11 cellular contexts compared by ENCODE assay signal in the genomic region with DNA sequence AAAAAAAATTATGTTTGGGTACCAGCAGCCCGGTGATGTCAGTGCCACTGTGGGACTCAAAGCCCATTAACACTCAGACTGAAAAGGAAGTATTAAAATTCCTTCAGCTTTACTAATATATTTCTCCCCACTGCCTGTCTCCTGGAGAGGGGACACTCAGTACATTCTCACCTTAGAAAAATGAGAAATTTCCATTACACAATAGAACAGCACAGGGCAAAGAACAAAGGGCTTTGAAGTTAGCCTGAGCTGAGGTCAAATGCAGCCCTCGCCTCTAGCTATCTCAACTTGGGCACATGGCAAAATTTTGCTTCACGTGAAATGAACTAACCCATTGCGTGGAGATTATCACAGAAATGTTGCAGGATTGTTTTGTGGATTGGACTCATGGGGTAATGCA.
DNase-seq lines count a peak whose midpoint lies in the region; ATAC-seq, FAIRE-seq and TF ChIP-seq lines count a peak whose summit lies in the region.
"Had no signal": no experiment of that assay in that cellular context is flagged by ENCODE, and none has a peak within 500 bp of the region (broad histone marks: within the 10 kb centered on the region; RNA-seq: fewer than 3 reads in every experiment).

No MANE protein-coding gene starts in this region.

- H3K36me3 Mint-ChIP-seq in CD8-positive, alpha-beta memory T cell = no peaks in the 10 kb centered on the region

- H3K27me3 Mint-ChIP-seq in CD8-positive, alpha-beta memory T cell = peaks cover 6 to 20% of the 10 kb centered on the region in 2 donors

- DNase-seq in HepG2 (ENCODE audit: low spot score) = no peak
- no peak for DNase-seq in coronary artery (ENCODE audit: low spot score)
- DNase-seq in lower lobe of right lung = no peak
- DNase-seq in ureter (ENCODE audit: low spot score) = no peak
- DNase-seq in CD8-positive, alpha-beta memory T cell = no peak
- no peak for DNase-seq in NCI-H2081 (lab: John Stamatoyannopoulos, UW)
- DNase-seq: KBM-7 had no signal

- intact Hi-C loops in HepG2 (cut with micrococcal nuclease; ENCODE audit: unreplicated experiment) (no loop called here), lower lobe of right lung (cut with DNase I) (no loop called here)

- no peak overlapping the region for H3K4me3 ChIP-seq in liver (ENCODE audit: low read depth in 1 of 3, low read length in 3 of 3)
- no peak overlapping the region for H3K4me3 ChIP-seq in HepG2 (replicated peaks in 1 of 3; ENCODE audit: insufficient read depth in 1 of 3, low read depth in 2 of 3, low read length in 3 of 3)
- no peak overlapping the region for H3K4me3 ChIP-seq in coronary artery
- no peak overlapping the region for H3K4me3 ChIP-seq in lower lobe of right lung
- H3K4me3 ChIP-seq in CD8-positive, alpha-beta memory T cell (ENCODE audit: low read length) = no peak overlapping the region

- H2AFZ ChIP-seq in HepG2 (ENCODE audit: low read length) = no peak overlapping the region

- 65% methylated on average over 4 of the region's 4 CpGs for WGBS in liver
- WGBS in HepG2 (ENCODE audit: low lambda C conversion rate) = 18% methylated on average over 4 of the region's 4 CpGs

- CTCF ChIA-PET in HepG2 (lab: Yijun Ruan, JAX; ENCODE audit: low intra/inter-chr PET ratio, low total read pairs) = no interaction called here
- CTCF ChIA-PET in CD8-positive, alpha-beta memory T cell (lab: Charles Lee) = no interaction called here

- H3K9ac ChIP-seq in liver (ENCODE audit: low read depth in 1 of 2, low read length in 2 of 2) (no peak overlapping the region), HepG2 (ENCODE audit: insufficient read depth, low read depth, low read length) (no peak overlapping the region)

- H3K27ac ChIP-seq in liver (ENCODE audit: low read depth in 1 of 2, low read length in 2 of 2) = no peak overlapping the region
- no peak overlapping the region for H3K27ac ChIP-seq in HepG2 (ENCODE audit: extremely low read length, insufficient read depth, low read length)
- H3K27ac ChIP-seq in coronary artery = peak overlapping the region; percentile 41 to 72
- peak overlapping the region; percentile 18 for H3K27ac ChIP-seq in lower lobe of right lung
- H3K27ac ChIP-seq in CD8-positive, alpha-beta memory T cell (ENCODE audit: low read depth, low read length) = no peak overlapping the region
- H3K27ac ChIP-seq: VCaP had no signal

- TF ChIP-seq EP300 in HepG2 (IDR thresholded peaks at IDR 0.05; ENCODE audit: low read depth in 2 of 2, low read length in 2 of 2) (no peak), HepG2 (CRISPR knock-in tag; IDR thresholded peaks at IDR 0.05; ENCODE audit: borderline replicate concordance) (no peak)

- H3K27ac Mint-ChIP-seq in CD8-positive, alpha-beta memory T cell = no peak overlapping the region

- TF ChIP-seq RAD21 in liver (IDR thresholded peaks at IDR 0.05) (peak in 1 of 2 donors; percentile 15), HepG2 (CRISPR knock-in tag; IDR thresholded peaks at IDR 0.05) (no peak)

- BruUV-seq in HepG2 (replicated peaks; lab: Mats Ljungman, UMichigan) = no TSS peak

- TF ChIP-seq CTCF in liver (IDR thresholded peaks at IDR 0.05; ENCODE audit: low read depth, low read length, missing input control) = no peak
- no peak for TF ChIP-seq CTCF in HepG2 (CRISPR knock-in tag; IDR thresholded peaks at IDR 0.05)
- TF ChIP-seq CTCF in coronary artery (IDR thresholded peaks at IDR 0.05) = no peak
- no peak for TF ChIP-seq CTCF in lower lobe of right lung (IDR thresholded peaks at IDR 0.05)

- in situ Hi-C loops in HepG2 (cut with HindIII; ENCODE audit: extremely low pct_ligation_motif_present, low pct_unique_long_range_greater_than_20kb) = no loop called here

- H3K36me3 ChIP-seq in liver (ENCODE audit: control insufficient read depth in 4 of 4, insufficient read depth in 3 of 4, low read depth in 1 of 4, low read length in 3 of 4) = no peaks in the 10 kb centered on the region
- no peaks in the 10 kb centered on the region for H3K36me3 ChIP-seq in HepG2 (replicated peaks in 1 of 2; ENCODE audit: control insufficient read depth in 1 of 2, insufficient read depth in 2 of 2, low read length in 2 of 2)
- H3K36me3 ChIP-seq in lower lobe of right lung = no peaks in the 10 kb centered on the region
- H3K36me3 ChIP-seq in CD8-positive, alpha-beta memory T cell (ENCODE audit: insufficient read depth, low read length) = no peaks in the 10 kb centered on the region

- POLR2A ChIA-PET in HepG2 (lab: Yijun Ruan, JAX) = no interaction called here
- POLR2A ChIA-PET in CD8-positive, alpha-beta memory T cell (lab: Charles Lee) = no interaction called here

- ATAC-seq in HepG2 (no peak), lower lobe of right lung (peak in 1 of 2 donors; percentile 54), HG03039 (IDR thresholded peaks at IDR 0.05; ENCODE audit: unreplicated experiment) (no peak)
- ATAC-seq: Panc1 had no signal

- no peak for TF ChIP-seq POLR2A in HepG2 (IDR thresholded peaks at IDR 0.05; ENCODE audit: insufficient read depth in 1 of 2, low read depth in 2 of 2, low read length in 2 of 2)

- H3K4me1 ChIP-seq in liver (ENCODE audit: control insufficient read depth in 4 of 4, insufficient read depth in 4 of 4, low read length in 3 of 4) (peaks cover 0 to 3% (median 0%) of the 10 kb centered on the region in 4 donors), HepG2 (ENCODE audit: insufficient read depth, low read length) (no peaks in the 10 kb centered on the region), lower lobe of right lung (peaks cover 4% of the 10 kb centered on the region)
- no peaks in the 10 kb centered on the region for H3K4me1 ChIP-seq in CD8-positive, alpha-beta memory T cell (ENCODE audit: insufficient read depth, low read length)

- H3K9me3 ChIP-seq in liver (ENCODE audit: control insufficient read depth in 4 of 4, low read length in 3 of 4) (no peaks in the 10 kb centered on the region), HepG2 (ENCODE audit: low read length) (no peaks in the 10 kb centered on the region), lower lobe of right lung (no peaks in the 10 kb centered on the region)
- H3K9me3 ChIP-seq in CD8-positive, alpha-beta memory T cell (ENCODE audit: low read length) = no peaks in the 10 kb centered on the region

- no peak overlapping the region for H3K4me3 Mint-ChIP-seq in CD8-positive, alpha-beta memory T cell

- H4K20me1 ChIP-seq in HepG2 (ENCODE audit: insufficient read depth, low read length) = no peaks in the 10 kb centered on the region

- H3K27me3 ChIP-seq in liver (ENCODE audit: control insufficient read depth in 4 of 4, insufficient read depth in 4 of 4, low read length in 3 of 4) (no peaks in the 10 kb centered on the region), HepG2 (ENCODE audit: control insufficient read depth in 1 of 2, insufficient read depth in 2 of 2, low read length in 2 of 2) (no peaks in the 10 kb centered on the region; a peak in 1 of 5 replicates), lower lobe of right lung (ENCODE audit: low read depth) (no peaks in the 10 kb centered on the region)
- no peaks in the 10 kb centered on the region for H3K27me3 ChIP-seq in CD8-positive, alpha-beta memory T cell (ENCODE audit: insufficient read depth, low read length, poor library complexity, severe bottlenecking)

- no peaks in the 10 kb centered on the region for H3K79me2 ChIP-seq in HepG2 (ENCODE audit: insufficient read depth, low read length)

- H3K4me2 ChIP-seq in HepG2 (ENCODE audit: low read depth, low read length) = no peak overlapping the region

- peaks cover 0 to 2% (median 0%) of the 10 kb centered on the region in 5 donors for H3K9me3 Mint-ChIP-seq in CD8-positive, alpha-beta memory T cell

- H3K4me1 Mint-ChIP-seq in CD8-positive, alpha-beta memory T cell = no peaks in the 10 kb centered on the region

- FAIRE-seq in HepG2 (lab: Jason Lieb, UNC) = no peak

TF ChIP-seq in liver, 16 proteins besides CTCF, POLR2A, EP300 and RAD21 (continues in another document):
- no peak for TF ChIP-seq JUND (IDR thresholded peaks at IDR 0.05)
- TF ChIP-seq, protein P1, sequence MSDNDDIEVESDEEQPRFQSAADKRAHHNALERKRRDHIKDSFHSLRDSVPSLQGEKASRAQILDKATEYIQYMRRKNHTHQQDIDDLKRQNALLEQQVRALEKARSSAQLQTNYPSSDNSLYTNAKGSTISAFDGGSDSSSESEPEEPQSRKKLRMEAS (IDR thresholded peaks at IDR 0.05) = peak; percentile 29
- no peak for TF ChIP-seq YY1 (IDR thresholded peaks at IDR 0.05)
- TF ChIP-seq TAF1 (conservative IDR thresholded peaks at IDR 0.05) = no peak
- TF ChIP-seq HNF4A (conservative IDR thresholded peaks at IDR 0.05) = peak in 1 of 2 donors; percentile 73
- peak in 1 of 2 donors; percentile 78 for TF ChIP-seq RXRA (IDR thresholded peaks at IDR 0.05)

TF ChIP-seq in HepG2, 621 proteins besides CTCF, POLR2A, EP300 and RAD21 (continues in another document):
- TF ChIP-seq TCF12 (IDR thresholded peaks at IDR 0.05) (no peak), TCF12 (CRISPR knock-in tag; IDR thresholded peaks at IDR 0.05) (no peak), CBX5 (CRISPR knock-in tag; IDR thresholded peaks at IDR 0.05; ENCODE audit: borderline replicate concordance) (no peak), NR1H2 (CRISPR knock-in tag; IDR thresholded peaks at IDR 0.05; ENCODE audit: borderline replicate concordance, low read depth) (no peak), ZNF296 (CRISPR knock-in tag; conservative IDR thresholded peaks at IDR 0.05) (no peak)
- TF ChIP-seq, protein P2, sequence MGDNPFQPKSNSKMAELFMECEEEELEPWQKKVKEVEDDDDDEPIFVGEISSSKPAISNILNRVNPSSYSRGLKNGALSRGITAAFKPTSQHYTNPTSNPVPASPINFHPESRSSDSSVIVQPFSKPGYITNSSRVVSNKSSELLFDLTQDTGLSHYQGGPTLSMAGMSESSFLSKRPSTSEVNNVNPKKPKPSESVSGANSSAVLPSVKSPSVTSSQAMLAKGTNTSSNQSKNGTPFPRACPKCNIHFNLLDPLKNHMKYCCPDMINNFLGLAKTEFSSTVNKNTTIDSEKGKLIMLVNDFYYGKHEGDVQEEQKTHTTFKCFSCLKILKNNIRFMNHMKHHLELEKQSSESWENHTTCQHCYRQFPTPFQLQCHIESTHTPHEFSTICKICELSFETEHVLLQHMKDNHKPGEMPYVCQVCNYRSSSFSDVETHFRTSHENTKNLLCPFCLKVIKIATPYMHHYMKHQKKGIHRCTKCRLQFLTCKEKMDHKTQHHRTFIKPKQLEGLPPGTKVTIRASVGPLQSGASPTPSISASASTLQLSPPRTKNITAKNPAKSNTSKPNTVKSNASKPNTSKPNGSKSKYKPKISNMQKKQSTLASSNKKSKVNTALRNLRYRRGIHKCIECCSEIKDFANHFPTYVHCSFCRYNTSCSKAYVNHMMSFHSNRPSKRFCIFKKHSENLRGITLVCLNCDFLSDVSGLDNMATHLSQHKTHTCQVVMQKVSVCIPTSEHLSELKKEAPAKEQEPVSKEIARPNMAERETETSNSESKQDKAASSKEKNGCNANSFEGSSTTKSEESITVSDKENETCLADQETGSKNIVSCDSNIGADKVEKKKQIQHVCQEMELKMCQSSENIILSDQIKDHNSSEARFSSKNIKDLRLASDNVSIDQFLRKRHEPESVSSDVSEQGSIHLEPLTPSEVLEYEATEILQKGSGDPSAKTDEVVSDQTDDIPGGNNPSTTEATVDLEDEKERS (CRISPR knock-in tag; IDR thresholded peaks at IDR 0.05) = no peak

Comparison
In these comparisons a context has a peak if more than half of its experiments do, and no peak if none do; other contexts are left out.
1. H3K27ac ChIP-seq: peak in coronary artery (2 of 2) and lower lobe of right lung (single experiment); none in liver (0 of 2), HepG2 (single experiment) and CD8-positive, alpha-beta memory T cell (single experiment).